Comparison of ENCODE assay signal across 1 cellular context in genomic region chr1:245045087-245045881, GRCh38.
TF ChIP-seq lines count a peak whose summit lies in the region.

No MANE protein-coding gene starts in this region.

TF ChIP-seq in HepG2, 621 proteins besides CTCF, POLR2A, EP300 and RAD21 (continued from another document and continues in another):
- TF ChIP-seq ZNF784 (CRISPR knock-in tag; IDR thresholded peaks at IDR 0.05; ENCODE audit: borderline replicate concordance) (no peak), ZFP36 (IDR thresholded peaks at IDR 0.05; ENCODE audit: borderline replicate concordance, low read depth, low read length, partially characterized antibody) (peak; percentile 39), HDAC2 (CRISPR knock-in tag; IDR thresholded peaks at IDR 0.05) (peak; percentile 68), MEF2D (CRISPR knock-in tag; IDR thresholded peaks at IDR 0.05) (peak; percentile 13), ZFP91 (CRISPR knock-in tag; IDR thresholded peaks at IDR 0.05; ENCODE audit: borderline replicate concordance) (peak; percentile 9; the same call in 1 of the 2 replicates), NFYB (CRISPR knock-in tag; IDR thresholded peaks at IDR 0.05) (peak; percentile 89), ZSCAN29 (CRISPR knock-in tag; conservative IDR thresholded peaks at IDR 0.05) (no peak), ZNF761 (CRISPR knock-in tag; conservative IDR thresholded peaks at IDR 0.05) (no peak), HMGXB3 (CRISPR knock-in tag; IDR thresholded peaks at IDR 0.05; ENCODE audit: borderline replicate concordance) (0 out of 2 replicates have a peak, but pooled peaks have one; percentile 70), REXO4 (CRISPR knock-in tag; IDR thresholded peaks at IDR 0.05; ENCODE audit: borderline replicate concordance) (no peak), ZNF276 (CRISPR knock-in tag; IDR thresholded peaks at IDR 0.05; ENCODE audit: low read depth) (peak; percentile 41; the same call in 1 of the 2 replicates), CBX2 (IDR thresholded peaks at IDR 0.05; ENCODE audit: low read depth, low read length) (no peak), CBX2 (CRISPR knock-in tag; IDR thresholded peaks at IDR 0.05; ENCODE audit: low read depth) (no peak), ZBTB14 (CRISPR knock-in tag; IDR thresholded peaks at IDR 0.05) (no peak), ZNF775 (CRISPR knock-in tag; IDR thresholded peaks at IDR 0.05; ENCODE audit: borderline replicate concordance) (no peak), FOXP1 (IDR thresholded peaks at IDR 0.05) (no peak), FOXP1 (CRISPR knock-in tag; IDR thresholded peaks at IDR 0.05) (peak; percentile 19; the same call in 1 of the 2 replicates), PHF21A (CRISPR knock-in tag; IDR thresholded peaks at IDR 0.05) (peak; percentile 93), ZNF644 (CRISPR knock-in tag; IDR thresholded peaks at IDR 0.05; ENCODE audit: low read depth) (peak; percentile 88), THAP11 (CRISPR knock-in tag; IDR thresholded peaks at IDR 0.05) (peak; percentile 76), MIER2 (CRISPR knock-in tag; IDR thresholded peaks at IDR 0.05) (0 out of 2 replicates have a peak, but pooled peaks have one; percentile 50), ZNF772 (CRISPR knock-in tag; IDR thresholded peaks at IDR 0.05) (peak; percentile 57; the same call in 1 of the 2 replicates), HNF4A (CRISPR knock-in tag; IDR thresholded peaks at IDR 0.05) (peak; percentile 69; the same call in 1 of the 2 replicates), MLXIP (CRISPR knock-in tag; IDR thresholded peaks at IDR 0.05; ENCODE audit: borderline replicate concordance) (no peak), ZSCAN21 (CRISPR knock-in tag; IDR thresholded peaks at IDR 0.05; ENCODE audit: borderline replicate concordance) (0 out of 2 replicates have a peak, but pooled peaks have one; percentile 31), ZNF264 (CRISPR knock-in tag; IDR thresholded peaks at IDR 0.05) (no peak), RCOR2 (CRISPR knock-in tag; IDR thresholded peaks at IDR 0.05) (peak; percentile 50; the same call in 1 of the 2 replicates), ZFP36L1 (CRISPR knock-in tag; IDR thresholded peaks at IDR 0.05) (0 out of 2 replicates have a peak, but pooled peaks have one; percentile 26), ZNF792 (CRISPR knock-in tag; IDR thresholded peaks at IDR 0.05) (no peak; the same call in 1 of the 2 replicates), MEIS1 (CRISPR knock-in tag; IDR thresholded peaks at IDR 0.05; ENCODE audit: borderline replicate concordance) (peak; percentile 59; the same call in 1 of the 2 replicates)
- TF ChIP-seq, protein P1, sequence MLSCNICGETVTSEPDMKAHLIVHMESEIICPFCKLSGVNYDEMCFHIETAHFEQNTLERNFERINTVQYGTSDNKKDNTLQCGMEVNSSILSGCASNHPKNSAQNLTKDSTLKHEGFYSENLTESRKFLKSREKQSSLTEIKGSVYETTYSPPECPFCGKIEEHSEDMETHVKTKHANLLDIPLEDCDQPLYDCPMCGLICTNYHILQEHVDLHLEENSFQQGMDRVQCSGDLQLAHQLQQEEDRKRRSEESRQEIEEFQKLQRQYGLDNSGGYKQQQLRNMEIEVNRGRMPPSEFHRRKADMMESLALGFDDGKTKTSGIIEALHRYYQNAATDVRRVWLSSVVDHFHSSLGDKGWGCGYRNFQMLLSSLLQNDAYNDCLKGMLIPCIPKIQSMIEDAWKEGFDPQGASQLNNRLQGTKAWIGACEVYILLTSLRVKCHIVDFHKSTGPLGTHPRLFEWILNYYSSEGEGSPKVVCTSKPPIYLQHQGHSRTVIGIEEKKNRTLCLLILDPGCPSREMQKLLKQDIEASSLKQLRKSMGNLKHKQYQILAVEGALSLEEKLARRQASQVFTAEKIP (CRISPR knock-in tag; IDR thresholded peaks at IDR 0.05; ENCODE audit: borderline replicate concordance), result no peak
- TF ChIP-seq, protein P2, sequence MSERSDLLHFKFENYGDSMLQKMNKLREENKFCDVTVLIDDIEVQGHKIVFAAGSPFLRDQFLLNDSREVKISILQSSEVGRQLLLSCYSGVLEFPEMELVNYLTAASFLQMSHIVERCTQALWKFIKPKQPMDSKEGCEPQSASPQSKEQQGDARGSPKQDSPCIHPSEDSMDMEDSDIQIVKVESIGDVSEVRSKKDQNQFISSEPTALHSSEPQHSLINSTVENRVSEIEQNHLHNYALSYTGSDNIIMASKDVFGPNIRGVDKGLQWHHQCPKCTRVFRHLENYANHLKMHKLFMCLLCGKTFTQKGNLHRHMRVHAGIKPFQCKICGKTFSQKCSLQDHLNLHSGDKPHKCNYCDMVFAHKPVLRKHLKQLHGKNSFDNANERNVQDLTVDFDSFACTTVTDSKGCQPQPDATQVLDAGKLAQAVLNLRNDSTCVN (CRISPR knock-in tag; IDR thresholded peaks at IDR 0.05; ENCODE audit: borderline replicate concordance), result peak; percentile 46; the same call in 1 of the 2 replicates
- TF ChIP-seq, protein P3, sequence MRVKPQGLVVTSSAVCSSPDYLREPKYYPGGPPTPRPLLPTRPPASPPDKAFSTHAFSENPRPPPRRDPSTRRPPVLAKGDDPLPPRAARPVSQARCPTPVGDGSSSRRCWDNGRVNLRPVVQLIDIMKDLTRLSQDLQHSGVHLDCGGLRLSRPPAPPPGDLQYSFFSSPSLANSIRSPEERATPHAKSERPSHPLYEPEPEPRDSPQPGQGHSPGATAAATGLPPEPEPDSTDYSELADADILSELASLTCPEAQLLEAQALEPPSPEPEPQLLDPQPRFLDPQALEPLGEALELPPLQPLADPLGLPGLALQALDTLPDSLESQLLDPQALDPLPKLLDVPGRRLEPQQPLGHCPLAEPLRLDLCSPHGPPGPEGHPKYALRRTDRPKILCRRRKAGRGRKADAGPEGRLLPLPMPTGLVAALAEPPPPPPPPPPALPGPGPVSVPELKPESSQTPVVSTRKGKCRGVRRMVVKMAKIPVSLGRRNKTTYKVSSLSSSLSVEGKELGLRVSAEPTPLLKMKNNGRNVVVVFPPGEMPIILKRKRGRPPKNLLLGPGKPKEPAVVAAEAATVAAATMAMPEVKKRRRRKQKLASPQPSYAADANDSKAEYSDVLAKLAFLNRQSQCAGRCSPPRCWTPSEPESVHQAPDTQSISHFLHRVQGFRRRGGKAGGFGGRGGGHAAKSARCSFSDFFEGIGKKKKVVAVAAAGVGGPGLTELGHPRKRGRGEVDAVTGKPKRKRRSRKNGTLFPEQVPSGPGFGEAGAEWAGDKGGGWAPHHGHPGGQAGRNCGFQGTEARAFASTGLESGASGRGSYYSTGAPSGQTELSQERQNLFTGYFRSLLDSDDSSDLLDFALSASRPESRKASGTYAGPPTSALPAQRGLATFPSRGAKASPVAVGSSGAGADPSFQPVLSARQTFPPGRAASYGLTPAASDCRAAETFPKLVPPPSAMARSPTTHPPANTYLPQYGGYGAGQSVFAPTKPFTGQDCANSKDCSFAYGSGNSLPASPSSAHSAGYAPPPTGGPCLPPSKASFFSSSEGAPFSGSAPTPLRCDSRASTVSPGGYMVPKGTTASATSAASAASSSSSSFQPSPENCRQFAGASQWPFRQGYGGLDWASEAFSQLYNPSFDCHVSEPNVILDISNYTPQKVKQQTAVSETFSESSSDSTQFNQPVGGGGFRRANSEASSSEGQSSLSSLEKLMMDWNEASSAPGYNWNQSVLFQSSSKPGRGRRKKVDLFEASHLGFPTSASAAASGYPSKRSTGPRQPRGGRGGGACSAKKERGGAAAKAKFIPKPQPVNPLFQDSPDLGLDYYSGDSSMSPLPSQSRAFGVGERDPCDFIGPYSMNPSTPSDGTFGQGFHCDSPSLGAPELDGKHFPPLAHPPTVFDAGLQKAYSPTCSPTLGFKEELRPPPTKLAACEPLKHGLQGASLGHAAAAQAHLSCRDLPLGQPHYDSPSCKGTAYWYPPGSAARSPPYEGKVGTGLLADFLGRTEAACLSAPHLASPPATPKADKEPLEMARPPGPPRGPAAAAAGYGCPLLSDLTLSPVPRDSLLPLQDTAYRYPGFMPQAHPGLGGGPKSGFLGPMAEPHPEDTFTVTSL (CRISPR knock-in tag; IDR thresholded peaks at IDR 0.05; ENCODE audit: borderline replicate concordance), result no peak
- TF ChIP-seq, protein P4, sequence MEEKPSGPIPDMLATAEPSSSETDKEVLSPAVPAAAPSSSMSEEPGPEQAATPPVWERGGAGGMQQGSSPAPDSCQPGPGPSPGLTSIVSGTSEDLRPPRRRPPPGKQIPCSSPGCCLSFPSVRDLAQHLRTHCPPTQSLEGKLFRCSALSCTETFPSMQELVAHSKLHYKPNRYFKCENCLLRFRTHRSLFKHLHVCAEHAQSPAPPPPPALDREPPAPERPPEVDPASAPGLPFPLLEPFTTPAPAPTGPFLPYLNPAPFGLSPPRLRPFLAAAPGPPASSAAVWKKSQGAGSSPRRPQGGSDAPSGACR (CRISPR knock-in tag; IDR thresholded peaks at IDR 0.05), result peak; percentile 51; the same call in 1 of the 2 replicates
